In the genomic region with DNA sequence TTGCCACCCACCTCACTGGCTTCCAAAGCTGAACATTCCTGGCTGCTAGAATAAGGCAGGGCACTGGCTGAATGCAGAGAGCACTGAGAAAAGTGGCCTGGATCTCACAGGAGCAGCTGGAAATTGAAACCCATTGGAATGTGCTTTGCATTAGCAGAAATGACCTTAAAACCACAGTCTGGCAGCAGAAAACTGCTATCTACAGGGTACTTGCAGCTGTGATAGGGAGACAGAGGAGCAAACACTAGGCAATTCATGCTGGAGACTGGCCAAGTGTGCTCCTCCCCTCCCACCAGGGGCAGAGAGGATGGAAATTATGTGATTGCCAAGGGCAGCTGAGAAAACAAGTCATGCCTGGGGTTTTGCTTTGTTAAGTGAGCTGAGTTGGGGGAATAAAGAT, we compare ENCODE assay signal across 9 cellular contexts. TPM values are rescaled to one million over a fixed set of nuclear protein-coding genes. Genes with fewer than 3 reads are reported as not detected.
A peak's percentile ranks its signal among the peaks of the same experiment; 100 is the strongest.
DNase-seq lines count a peak whose midpoint lies in the region; ATAC-seq and TF ChIP-seq lines count a peak whose summit lies in the region.
"Had no signal": no experiment of that assay in that cellular context is flagged by ENCODE, and none has a peak within 500 bp of the region (broad histone marks: within the 10 kb centered on the region; RNA-seq: fewer than 3 reads in every experiment).

No MANE protein-coding gene starts in this region.

- in situ Hi-C loops in KBM-7 (cut with MboI; ENCODE audit: low pct_unique_long_range_greater_than_20kb, low sequenced_read_pairs): no loop called here

- no peak overlapping the region for H3K4me3 ChIP-seq in SJCRH30
- H3K4me3 ChIP-seq: uterus had no signal

- H3K9me3 ChIP-seq in SJCRH30 (replicated peaks): peaks cover 12% of the 10 kb centered on the region; the same call in 1 of the 2 replicates
- H3K9me3 ChIP-seq: uterus had no signal

- intact Hi-C loops in left ventricle myocardium superior (cut with micrococcal nuclease): no loop called here

- peak overlapping the region; percentile 81 for H3K27ac ChIP-seq in SJCRH30
- H3K27ac ChIP-seq: uterus had no signal

- DNase-seq in KBM-7 (peak; percentile 14), SJCRH30 (peak; percentile 97 to 99), left ventricle myocardium superior (peak; percentile 23), superior temporal gyrus (ENCODE audit: extremely low spot score) (peak; percentile 48), retina (no peak), GM10266 (ENCODE audit: extremely low spot score) (no peak)
- no peak for DNase-seq in stimulated activated CD4-positive, alpha-beta T cell treated with anti-CD3 and anti-CD28 coated beads, Interleukin-15, amount 100 ng/mL, for 24 hours
- DNase-seq: NCI-H446 treated with DMSO at 0.1 percent for 48 hours, uterus had no signal

- ATAC-seq in left ventricle myocardium superior: peak; percentile 63

- H3K27me3 ChIP-seq in SJCRH30: no peaks in the 10 kb centered on the region
- H3K27me3 ChIP-seq: uterus had no signal

- TF ChIP-seq CTCF in GM10266 (IDR thresholded peaks at IDR 0.05; ENCODE audit: control insufficient read depth, insufficient read depth, low read depth, missing control alignments): no peak

- no peaks in the 10 kb centered on the region for H3K36me3 ChIP-seq in SJCRH30
- H3K36me3 ChIP-seq: uterus had no signal

- H3K4me1 ChIP-seq in SJCRH30: peaks cover 38% of the 10 kb centered on the region
- H3K4me1 ChIP-seq: uterus had no signal

RNA-seq across cellular contexts. Expression of gene HSD3B1, which starts 47.2 kb away (rescaled TPM):
- not detected in 2 replicates for total RNA-seq in SJCRH30 (2014; rRNA removed; shearing (Covaris generic))
- not detected for total RNA-seq in left ventricle myocardium superior
- total RNA-seq: uterus had no signal

Comparison
In these comparisons a context has a peak if more than half of its experiments do, and no peak if none do; other contexts are left out.
1. DNase-seq: peak in KBM-7 (single experiment), SJCRH30 (2 of 2), left ventricle myocardium superior (single experiment) and superior temporal gyrus (single experiment); none in retina (single experiment), stimulated activated CD4-positive, alpha-beta T cell treated with anti-CD3 and anti-CD28 coated beads, Interleukin-15, amount 100 ng/mL, for 24 hours (single experiment) and GM10266 (single experiment).